In genomic region chr1:104630567-104630966, GRCh38 we compare ENCODE assay signal across 29 cellular contexts.
"Had no signal": no experiment of that assay in that cellular context is flagged by ENCODE, and none has a peak within 500 bp of the region (broad histone marks: within the 10 kb centered on the region; RNA-seq: fewer than 3 reads in every experiment).

No MANE protein-coding gene starts in this region.

- ATAC-seq: activated CD8-positive, alpha-beta T cell treated with anti-CD3 and anti-CD28 coated beads for 36 hours; activated T-cell treated with anti-CD3 and anti-CD28 coated beads, Interleukin-2, amount 50 U/mL, for 72 hours; activated T-helper 17 cell treated with anti-CD3 and anti-CD28 coated beads, Interleukin-2, amount 50 U/mL, for 72 hours; PC-3; SK-N-SH treated with all-trans-retinoic acid at 6 μM for 48 hours had no signal

- DNase-seq: activated CD4-positive, alpha-beta T cell treated with anti-CD3 and anti-CD28 coated beads, Interleukin-2, amount 10 ng/mL, durations not matched to agents 24 days and 14 days; activated CD4-positive, alpha-beta T cell treated with anti-CD3 and anti-CD28 coated beads, Interleukin-2, amount 50 U/mL, for 4 hours; activated CD8-positive, alpha-beta T cell treated with anti-CD3 and anti-CD28 coated beads for 36 hours; activated effector memory CD4-positive, alpha-beta T cell treated with anti-CD3 and anti-CD28 coated beads, Interleukin-2, amount 50 U/mL, for 16 hours; activated naive CD4-positive, alpha-beta T cell; activated naive CD4-positive, alpha-beta T cell treated with anti-CD3 and anti-CD28 coated beads, Interleukin-2, amount 50 U/mL, for 16 hours; activated naive CD8-positive, alpha-beta T cell treated with anti-CD3 and anti-CD28 coated beads for 36 hours; activated T-cell treated with anti-CD3 and anti-CD28 coated beads, Interleukin-2, amount 50 U/mL, for 1 hour; activated T-cell treated with anti-CD3 and anti-CD28 coated beads, Interleukin-2, amount 50 U/mL, for 72 hours; amygdala; Kasumi-1; KG1; MG63; NCI-H1048; NCI-H1436; NCI-H1694 treated with DMSO at 0.1 percent for 48 hours; NCI-H2029; NCI-H2171 treated with DMSO at 0.1 percent for 48 hours; NCI-H2227 treated with DMSO at 0.1 percent for 48 hours; NCI-H446; PC-3; Peyer's patch; RPMI8226; SIG-M5; SW 1271 had no signal

- H3K27ac ChIP-seq: ascending aorta, cardiac muscle cell, Peyer's patch had no signal
